In the genomic region with DNA sequence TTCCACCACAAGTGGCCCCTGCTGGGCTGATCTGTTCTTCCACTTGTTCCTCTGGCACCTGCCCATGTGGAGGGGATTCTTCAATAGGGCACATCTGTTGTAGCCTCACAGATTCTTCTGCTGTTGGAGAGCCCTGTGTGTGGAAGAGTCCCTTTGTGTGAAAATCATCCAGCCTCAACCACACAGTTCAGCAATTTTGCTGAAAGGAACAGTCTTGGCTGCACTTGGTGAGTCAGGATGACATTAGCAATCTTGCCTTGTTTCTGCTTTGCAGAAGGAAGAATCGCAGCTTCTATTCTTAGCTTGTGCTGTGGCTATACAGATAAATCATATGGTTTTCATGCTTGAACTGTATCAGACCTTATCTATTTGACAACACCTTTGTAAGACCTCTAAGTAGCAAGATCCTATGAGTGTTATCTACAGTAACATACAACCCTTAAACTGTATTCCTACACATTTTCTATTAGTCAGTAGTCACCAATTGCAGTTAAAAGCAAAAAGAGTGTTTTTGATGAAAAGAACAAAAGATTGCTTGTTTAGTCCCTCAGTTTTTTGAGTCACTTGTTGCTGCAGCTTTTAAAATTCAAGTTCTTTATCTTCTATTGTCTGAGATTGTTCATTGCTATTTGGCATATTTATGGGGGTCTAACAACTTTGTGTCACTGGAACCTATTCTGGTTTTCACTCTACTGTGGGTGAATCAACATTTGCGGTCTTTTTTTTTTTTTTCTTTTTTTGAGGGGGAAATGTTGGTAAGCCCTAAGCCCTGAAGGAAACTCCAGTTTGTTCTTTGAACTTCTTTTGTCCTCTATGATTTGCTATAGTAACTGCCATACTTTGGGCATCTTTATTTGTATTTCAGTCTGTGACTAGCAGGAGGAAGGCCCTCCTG, we compare ENCODE assay signal across 1 cellular context.
A peak's percentile ranks its signal among the peaks of the same experiment; 100 is the strongest.
TF ChIP-seq lines count a peak whose summit lies in the region.

No MANE protein-coding gene starts in this region.

TF ChIP-seq in K562, 482 proteins besides CTCF, POLR2A, EP300 and RAD21 (continued from another document and continues in another):
- TF ChIP-seq RCOR1 (IDR thresholded peaks at IDR 0.05; ENCODE audit: borderline replicate concordance in 1 of 2, low read depth in 2 of 2, low read length in 2 of 2) (peak; percentile 95 to 99), TAF15 (IDR thresholded peaks at IDR 0.05; ENCODE audit: low read depth, low read length) (no peak), ZNF699 (CRISPR knock-in tag; IDR thresholded peaks at IDR 0.05; ENCODE audit: insufficient replicate concordance) (no peak), E2F5 (CRISPR knock-in tag; IDR thresholded peaks at IDR 0.05) (peak; percentile 21; the same call in 1 of the 2 replicates), MYBL2 (IDR thresholded peaks at IDR 0.05; ENCODE audit: low read depth) (no peak; the same call in 1 of the 2 replicates), MYBL2 (CRISPR knock-in tag; IDR thresholded peaks at IDR 0.05; ENCODE audit: borderline replicate concordance) (no peak), SRF (CRISPR knock-in tag; IDR thresholded peaks at IDR 0.05) (peak in 1 of 2 experiments; percentile 68; a peak in 1 of 4 replicates), PHB2 (IDR thresholded peaks at IDR 0.05; ENCODE audit: low read depth) (peak; percentile 99), ZNF445 (CRISPR knock-in tag; IDR thresholded peaks at IDR 0.05; ENCODE audit: low read depth) (no peak), NR4A1 (CRISPR knock-in tag; IDR thresholded peaks at IDR 0.05) (no peak), NR4A1 (tag; IDR thresholded peaks at IDR 0.05) (no peak; the same call in none of the 2 replicates), ZBTB26 (CRISPR knock-in tag; IDR thresholded peaks at IDR 0.05) (no peak), RNF2 (IDR thresholded peaks at IDR 0.05) (peak; percentile 97), RFX5 (IDR thresholded peaks at IDR 0.05; ENCODE audit: low read depth, low read length) (no peak), ZBTB7A (IDR thresholded peaks at IDR 0.05; ENCODE audit: borderline replicate concordance, control insufficient read depth, low read depth, low read length) (no peak), XRCC3 (IDR thresholded peaks at IDR 0.05) (no peak), TSHZ1 (CRISPR knock-in tag; IDR thresholded peaks at IDR 0.05) (no peak), RBM15 (IDR thresholded peaks at IDR 0.05; ENCODE audit: insufficient read depth, low read length) (no peak), MTF1 (CRISPR knock-in tag; IDR thresholded peaks at IDR 0.05; ENCODE audit: borderline replicate concordance) (no peak), FOS (IDR thresholded peaks at IDR 0.05; ENCODE audit: extremely low read depth, insufficient read length) (peak; percentile 45), ZNF217 (CRISPR knock-in tag; IDR thresholded peaks at IDR 0.05) (no peak), ZNF121 (CRISPR knock-in tag; conservative IDR thresholded peaks at IDR 0.05) (no peak)
- TF ChIP-seq, protein P1, sequence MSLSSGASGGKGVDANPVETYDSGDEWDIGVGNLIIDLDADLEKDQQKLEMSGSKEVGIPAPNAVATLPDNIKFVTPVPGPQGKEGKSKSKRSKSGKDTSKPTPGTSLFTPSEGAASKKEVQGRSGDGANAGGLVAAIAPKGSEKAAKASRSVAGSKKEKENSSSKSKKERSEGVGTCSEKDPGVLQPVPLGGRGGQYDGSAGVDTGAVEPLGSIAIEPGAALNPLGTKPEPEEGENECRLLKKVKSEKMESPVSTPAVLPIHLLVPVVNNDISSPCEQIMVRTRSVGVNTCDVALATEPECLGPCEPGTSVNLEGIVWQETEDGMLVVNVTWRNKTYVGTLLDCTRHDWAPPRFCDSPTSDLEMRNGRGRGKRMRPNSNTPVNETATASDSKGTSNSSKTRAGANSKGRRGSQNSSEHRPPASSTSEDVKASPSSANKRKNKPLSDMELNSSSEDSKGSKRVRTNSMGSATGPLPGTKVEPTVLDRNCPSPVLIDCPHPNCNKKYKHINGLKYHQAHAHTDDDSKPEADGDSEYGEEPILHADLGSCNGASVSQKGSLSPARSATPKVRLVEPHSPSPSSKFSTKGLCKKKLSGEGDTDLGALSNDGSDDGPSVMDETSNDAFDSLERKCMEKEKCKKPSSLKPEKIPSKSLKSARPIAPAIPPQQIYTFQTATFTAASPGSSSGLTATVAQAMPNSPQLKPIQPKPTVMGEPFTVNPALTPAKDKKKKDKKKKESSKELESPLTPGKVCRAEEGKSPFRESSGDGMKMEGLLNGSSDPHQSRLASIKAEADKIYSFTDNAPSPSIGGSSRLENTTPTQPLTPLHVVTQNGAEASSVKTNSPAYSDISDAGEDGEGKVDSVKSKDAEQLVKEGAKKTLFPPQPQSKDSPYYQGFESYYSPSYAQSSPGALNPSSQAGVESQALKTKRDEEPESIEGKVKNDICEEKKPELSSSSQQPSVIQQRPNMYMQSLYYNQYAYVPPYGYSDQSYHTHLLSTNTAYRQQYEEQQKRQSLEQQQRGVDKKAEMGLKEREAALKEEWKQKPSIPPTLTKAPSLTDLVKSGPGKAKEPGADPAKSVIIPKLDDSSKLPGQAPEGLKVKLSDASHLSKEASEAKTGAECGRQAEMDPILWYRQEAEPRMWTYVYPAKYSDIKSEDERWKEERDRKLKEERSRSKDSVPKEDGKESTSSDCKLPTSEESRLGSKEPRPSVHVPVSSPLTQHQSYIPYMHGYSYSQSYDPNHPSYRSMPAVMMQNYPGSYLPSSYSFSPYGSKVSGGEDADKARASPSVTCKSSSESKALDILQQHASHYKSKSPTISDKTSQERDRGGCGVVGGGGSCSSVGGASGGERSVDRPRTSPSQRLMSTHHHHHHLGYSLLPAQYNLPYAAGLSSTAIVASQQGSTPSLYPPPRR (CRISPR knock-in tag; IDR thresholded peaks at IDR 0.05; ENCODE audit: borderline replicate concordance) = peak; percentile 83; the same call in 1 of the 2 replicates
- TF ChIP-seq, protein P2, sequence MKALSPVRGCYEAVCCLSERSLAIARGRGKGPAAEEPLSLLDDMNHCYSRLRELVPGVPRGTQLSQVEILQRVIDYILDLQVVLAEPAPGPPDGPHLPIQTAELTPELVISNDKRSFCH (CRISPR knock-in tag; IDR thresholded peaks at IDR 0.05) = no peak
- TF ChIP-seq, protein P2 (tag; IDR thresholded peaks at IDR 0.05) = peak; percentile 95
- TF ChIP-seq, protein P3, sequence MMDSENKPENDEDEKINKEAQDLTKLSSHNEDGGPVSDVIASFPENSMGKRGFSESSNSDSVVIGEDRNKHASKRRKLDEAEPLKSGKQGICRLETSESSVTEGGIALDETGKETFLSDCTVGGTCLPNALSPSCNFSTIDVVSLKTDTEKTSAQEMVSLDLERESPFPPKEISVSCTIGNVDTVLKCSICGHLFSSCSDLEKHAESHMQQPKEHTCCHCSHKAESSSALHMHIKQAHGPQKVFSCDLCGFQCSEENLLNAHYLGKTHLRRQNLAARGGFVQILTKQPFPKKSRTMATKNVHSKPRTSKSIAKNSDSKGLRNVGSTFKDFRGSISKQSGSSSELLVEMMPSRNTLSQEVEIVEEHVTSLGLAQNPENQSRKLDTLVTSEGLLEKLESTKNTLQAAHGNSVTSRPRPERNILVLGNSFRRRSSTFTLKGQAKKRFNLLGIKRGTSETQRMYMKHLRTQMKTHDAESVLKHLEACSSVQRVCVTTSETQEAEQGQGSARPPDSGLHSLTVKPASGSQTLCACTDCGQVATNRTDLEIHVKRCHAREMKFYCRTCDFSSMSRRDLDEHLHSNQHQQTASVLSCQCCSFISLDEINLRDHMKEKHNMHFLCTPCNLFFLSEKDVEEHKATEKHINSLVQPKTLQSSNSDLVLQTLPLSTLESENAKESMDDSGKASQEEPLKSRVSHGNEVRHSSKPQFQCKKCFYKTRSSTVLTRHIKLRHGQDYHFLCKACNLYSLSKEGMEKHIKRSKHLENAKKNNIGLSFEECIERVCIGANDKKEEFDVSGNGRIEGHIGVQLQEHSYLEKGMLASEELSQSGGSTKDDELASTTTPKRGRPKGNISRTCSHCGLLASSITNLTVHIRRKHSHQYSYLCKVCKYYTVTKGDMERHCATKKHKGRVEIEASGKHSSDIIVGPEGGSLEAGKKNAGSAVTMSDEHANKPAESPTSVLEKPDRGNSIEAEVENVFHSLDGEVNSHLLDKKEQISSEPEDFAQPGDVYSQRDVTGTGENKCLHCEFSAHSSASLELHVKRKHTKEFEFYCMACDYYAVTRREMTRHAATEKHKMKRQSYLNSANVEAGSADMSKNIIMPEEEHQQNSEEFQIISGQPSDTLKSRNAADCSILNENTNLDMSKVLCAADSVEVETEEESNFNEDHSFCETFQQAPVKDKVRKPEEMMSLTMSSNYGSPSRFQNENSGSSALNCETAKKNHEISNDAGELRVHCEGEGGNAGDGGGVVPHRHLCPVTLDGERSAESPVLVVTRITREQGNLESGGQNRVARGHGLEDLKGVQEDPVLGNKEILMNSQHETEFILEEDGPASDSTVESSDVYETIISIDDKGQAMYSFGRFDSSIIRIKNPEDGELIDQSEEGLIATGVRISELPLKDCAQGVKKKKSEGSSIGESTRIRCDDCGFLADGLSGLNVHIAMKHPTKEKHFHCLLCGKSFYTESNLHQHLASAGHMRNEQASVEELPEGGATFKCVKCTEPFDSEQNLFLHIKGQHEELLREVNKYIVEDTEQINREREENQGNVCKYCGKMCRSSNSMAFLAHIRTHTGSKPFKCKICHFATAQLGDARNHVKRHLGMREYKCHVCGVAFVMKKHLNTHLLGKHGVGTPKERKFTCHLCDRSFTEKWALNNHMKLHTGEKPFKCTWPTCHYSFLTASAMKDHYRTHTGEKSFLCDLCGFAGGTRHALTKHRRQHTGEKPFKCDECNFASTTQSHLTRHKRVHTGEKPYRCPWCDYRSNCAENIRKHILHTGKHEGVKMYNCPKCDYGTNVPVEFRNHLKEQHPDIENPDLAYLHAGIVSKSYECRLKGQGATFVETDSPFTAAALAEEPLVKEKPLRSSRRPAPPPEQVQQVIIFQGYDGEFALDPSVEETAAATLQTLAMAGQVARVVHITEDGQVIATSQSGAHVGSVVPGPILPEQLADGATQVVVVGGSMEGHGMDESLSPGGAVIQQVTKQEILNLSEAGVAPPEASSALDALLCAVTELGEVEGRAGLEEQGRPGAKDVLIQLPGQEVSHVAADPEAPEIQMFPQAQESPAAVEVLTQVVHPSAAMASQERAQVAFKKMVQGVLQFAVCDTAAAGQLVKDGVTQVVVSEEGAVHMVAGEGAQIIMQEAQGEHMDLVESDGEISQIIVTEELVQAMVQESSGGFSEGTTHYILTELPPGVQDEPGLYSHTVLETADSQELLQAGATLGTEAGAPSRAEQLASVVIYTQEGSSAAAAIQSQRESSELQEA (IDR thresholded peaks at IDR 0.05; ENCODE audit: low read depth) = 0 out of 2 replicates have a peak, but pooled peaks have one; percentile 23
- TF ChIP-seq, protein P4, sequence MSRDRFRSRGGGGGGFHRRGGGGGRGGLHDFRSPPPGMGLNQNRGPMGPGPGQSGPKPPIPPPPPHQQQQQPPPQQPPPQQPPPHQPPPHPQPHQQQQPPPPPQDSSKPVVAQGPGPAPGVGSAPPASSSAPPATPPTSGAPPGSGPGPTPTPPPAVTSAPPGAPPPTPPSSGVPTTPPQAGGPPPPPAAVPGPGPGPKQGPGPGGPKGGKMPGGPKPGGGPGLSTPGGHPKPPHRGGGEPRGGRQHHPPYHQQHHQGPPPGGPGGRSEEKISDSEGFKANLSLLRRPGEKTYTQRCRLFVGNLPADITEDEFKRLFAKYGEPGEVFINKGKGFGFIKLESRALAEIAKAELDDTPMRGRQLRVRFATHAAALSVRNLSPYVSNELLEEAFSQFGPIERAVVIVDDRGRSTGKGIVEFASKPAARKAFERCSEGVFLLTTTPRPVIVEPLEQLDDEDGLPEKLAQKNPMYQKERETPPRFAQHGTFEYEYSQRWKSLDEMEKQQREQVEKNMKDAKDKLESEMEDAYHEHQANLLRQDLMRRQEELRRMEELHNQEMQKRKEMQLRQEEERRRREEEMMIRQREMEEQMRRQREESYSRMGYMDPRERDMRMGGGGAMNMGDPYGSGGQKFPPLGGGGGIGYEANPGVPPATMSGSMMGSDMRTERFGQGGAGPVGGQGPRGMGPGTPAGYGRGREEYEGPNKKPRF (IDR thresholded peaks at IDR 0.05; ENCODE audit: low read depth, low read length) = no peak
- TF ChIP-seq, protein P5, sequence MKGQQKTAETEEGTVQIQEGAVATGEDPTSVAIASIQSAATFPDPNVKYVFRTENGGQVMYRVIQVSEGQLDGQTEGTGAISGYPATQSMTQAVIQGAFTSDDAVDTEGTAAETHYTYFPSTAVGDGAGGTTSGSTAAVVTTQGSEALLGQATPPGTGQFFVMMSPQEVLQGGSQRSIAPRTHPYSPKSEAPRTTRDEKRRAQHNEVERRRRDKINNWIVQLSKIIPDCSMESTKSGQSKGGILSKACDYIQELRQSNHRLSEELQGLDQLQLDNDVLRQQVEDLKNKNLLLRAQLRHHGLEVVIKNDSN (CRISPR knock-in tag; IDR thresholded peaks at IDR 0.05) = no peak
